ENCODE assay signal across 20 cellular contexts in the genomic region with DNA sequence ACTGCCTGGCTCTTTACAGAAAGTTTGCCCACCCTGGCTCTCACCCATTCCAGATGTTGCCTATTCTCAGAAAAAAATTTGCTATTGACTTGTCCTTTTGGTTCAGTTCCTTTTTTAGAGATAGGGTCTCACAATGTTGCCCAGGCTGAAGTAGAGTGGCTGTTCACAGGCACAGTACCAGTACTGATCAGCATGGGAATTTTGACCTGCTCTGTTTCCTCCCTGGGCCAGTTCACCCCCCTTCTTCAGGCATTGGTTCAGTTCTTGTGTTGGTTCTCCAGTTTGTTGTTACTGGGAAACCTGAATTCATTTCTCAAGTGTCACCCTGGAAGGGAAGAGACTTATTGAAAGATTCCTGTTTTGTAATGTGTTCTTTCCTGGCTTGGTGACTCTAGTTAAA. TPM values are rescaled to one million over a fixed set of nuclear protein-coding genes. Genes with fewer than 3 reads are reported as not detected.
DNase-seq lines count a peak whose midpoint lies in the region; ATAC-seq, FAIRE-seq and TF ChIP-seq lines count a peak whose summit lies in the region.
"Had no signal": no experiment of that assay in that cellular context is flagged by ENCODE, and none has a peak within 500 bp of the region (broad histone marks: within the 10 kb centered on the region; RNA-seq: fewer than 3 reads in every experiment).

No MANE protein-coding gene starts in this region.

- H3K36me3 ChIP-seq in HepG2 (replicated peaks in 1 of 2; ENCODE audit: control insufficient read depth in 1 of 2, insufficient read depth in 2 of 2, low read length in 2 of 2) (no peaks in the 10 kb centered on the region), right lobe of liver (no peaks in the 10 kb centered on the region), GM12878 (ENCODE audit: control insufficient read depth in 2 of 2, insufficient read depth in 2 of 2, low read length in 1 of 2) (no peaks in the 10 kb centered on the region)
- H3K36me3 ChIP-seq: BE2C, HAP-1 had no signal

- peak; percentile 64 for ATAC-seq in HepG2
- no peak for ATAC-seq in right lobe of liver
- ATAC-seq in GM12878: no peak
- ATAC-seq in HG02610 (IDR thresholded peaks at IDR 0.05; ENCODE audit: unreplicated experiment): no peak
- ATAC-seq in GM21390 (IDR thresholded peaks at IDR 0.05; ENCODE audit: unreplicated experiment): no peak

- CTCF ChIA-PET in HepG2 (lab: Yijun Ruan, JAX; ENCODE audit: low intra/inter-chr PET ratio, low total read pairs) (no interaction called here), GM12878 (lab: Yijun Ruan, JAX) (no interaction called here), HEK293T (lab: Yijun Ruan, JAX) (no interaction called here)

- POLR2A ChIA-PET in HepG2 (lab: Yijun Ruan, JAX) (interaction anchor here (0.6 kb wide), 2 partner anchors 16 to 52 kb away, joined by 4 to 5 read pairs; partner anchors contain the start of gene CNNM2), GM12878 (lab: Charles Lee) (no interaction called here), HEK293T (lab: Yijun Ruan, JAX) (no interaction called here)

- H3K4me1 ChIP-seq in HepG2 (ENCODE audit: insufficient read depth, low read length) (peaks cover 37% of the 10 kb centered on the region), right lobe of liver (peaks cover 0 to 10% (median 3%) of the 10 kb centered on the region in 4 donors), GM12878 (ENCODE audit: control insufficient read depth, insufficient read depth, low read length) (no peaks in the 10 kb centered on the region)
- H3K4me1 ChIP-seq: BE2C, HAP-1 had no signal

- no peak for FAIRE-seq in HepG2 (lab: Jason Lieb, UNC)
- peak; percentile 78 for FAIRE-seq in GM12878 (lab: Jason Lieb, UNC)
- FAIRE-seq: G401.6, H1, HTR-8/SVneo had no signal

- TF ChIP-seq EP300 in HepG2 (IDR thresholded peaks at IDR 0.05; ENCODE audit: low read depth in 2 of 2, low read length in 2 of 2) (no peak), HepG2 (CRISPR knock-in tag; IDR thresholded peaks at IDR 0.05; ENCODE audit: borderline replicate concordance) (no peak), GM12878 (IDR thresholded peaks at IDR 0.05; ENCODE audit: borderline replicate concordance in 1 of 2, control insufficient read depth in 1 of 2, low read depth in 2 of 2, low read length in 2 of 2) (no peak)

- RAD21 ChIA-PET in GM12878 (lab: Charles Lee; ENCODE audit: unreplicated experiment): no interaction called here

- H3K9me3 ChIP-seq in HepG2 (ENCODE audit: low read length) (no peaks in the 10 kb centered on the region), right lobe of liver (no peaks in the 10 kb centered on the region), GM12878 (replicated peaks; ENCODE audit: control insufficient read depth, insufficient read depth, low read length) (no peaks in the 10 kb centered on the region)
- H3K9me3 ChIP-seq: BE2C, HAP-1 had no signal

- no TSS peak for BruUV-seq in HepG2 (replicated peaks; lab: Mats Ljungman, UMichigan)
- no TSS peak for BruUV-seq in GM12878 (replicated peaks; lab: Mats Ljungman, UMichigan)

- SMC1A ChIA-PET in GM12878 (lab: Charles Lee; ENCODE audit: uncharacterized antibody, unreplicated experiment): no interaction called here

- H3K79me2 ChIP-seq in HepG2 (ENCODE audit: insufficient read depth, low read length): peaks cover 19% of the 10 kb centered on the region
- H3K79me2 ChIP-seq in GM12878 (ENCODE audit: control insufficient read depth, insufficient read depth, low read length): no peaks in the 10 kb centered on the region

- TF ChIP-seq CTCF in HepG2 (CRISPR knock-in tag; IDR thresholded peaks at IDR 0.05) (no peak), right lobe of liver (IDR thresholded peaks at IDR 0.05) (no peak), HFFc6 (IDR thresholded peaks at IDR 0.05) (no peak), GM12878 (IDR thresholded peaks at IDR 0.05 in 2 of 3, conservative IDR thresholded peaks at IDR 0.05 in 1 of 3; ENCODE audit: control insufficient read depth in 2 of 3, extremely low read depth in 1 of 3, insufficient read depth in 1 of 3, low read depth in 3 of 3, low read length in 3 of 3) (no peak)

- H4K20me1 ChIP-seq in HepG2 (ENCODE audit: insufficient read depth, low read length) (no peaks in the 10 kb centered on the region), GM12878 (ENCODE audit: control insufficient read depth, insufficient read depth) (no peaks in the 10 kb centered on the region)

- H3K27me3 ChIP-seq in HepG2 (ENCODE audit: control insufficient read depth in 1 of 2, insufficient read depth in 2 of 2, low read length in 2 of 2) (no peaks in the 10 kb centered on the region), right lobe of liver (no peaks in the 10 kb centered on the region), GM12878 (replicated peaks in 1 of 2; ENCODE audit: control insufficient read depth in 2 of 2, insufficient read depth in 2 of 2, low read length in 1 of 2) (no peaks in the 10 kb centered on the region)
- H3K27me3 ChIP-seq: BE2C had no signal

- TF ChIP-seq RAD21 in HepG2 (CRISPR knock-in tag; IDR thresholded peaks at IDR 0.05) (no peak), GM12878 (IDR thresholded peaks at IDR 0.05; ENCODE audit: insufficient read depth, low read depth, low read length) (no peak)

- H3K27ac Mint-ChIP-seq in HFFc6: no peak overlapping the region

- H3K9me3 Mint-ChIP-seq in HFFc6: no peaks in the 10 kb centered on the region
- H3K9me3 Mint-ChIP-seq: CD4-positive, alpha-beta memory T cell had no signal

- H3K36me3 Mint-ChIP-seq in HFFc6 (ENCODE audit: low read depth): no peaks in the 10 kb centered on the region
- H3K36me3 Mint-ChIP-seq: CD4-positive, alpha-beta memory T cell had no signal

- H3K4me3 ChIP-seq in HepG2 (replicated peaks in 1 of 3; ENCODE audit: insufficient read depth in 1 of 3, low read depth in 2 of 3, low read length in 3 of 3) (no peak overlapping the region), right lobe of liver (no peak overlapping the region), GM12878 (no peak overlapping the region)
- H3K4me3 ChIP-seq: HAP-1 had no signal

- intact Hi-C loops in HepG2 (cut with micrococcal nuclease; ENCODE audit: unreplicated experiment): no loop called here
- intact Hi-C loops in right lobe of liver (cut with DNase I): no loop called here
- intact Hi-C loops in GM12878 (cut with micrococcal nuclease; ENCODE audit: unreplicated experiment): no loop called here

- no peak for DNase-seq in HepG2 (ENCODE audit: low spot score)
- DNase-seq in right lobe of liver: no peak
- DNase-seq in HFFc6: peak; percentile 20
- no peak for DNase-seq in GM12878 (ENCODE audit: low read depth, low spot score)
- no peak for DNase-seq in activated CD4-positive, alpha-beta T cell treated with anti-CD3 and anti-CD28 coated beads for 1 hour
- no peak for DNase-seq in HEK293T (ENCODE audit: extremely low spot score)
- DNase-seq: BE2C; CD4-positive, alpha-beta memory T cell; DMS79; EL; Kasumi-1; KBM-7 had no signal

- H3K4me1 Mint-ChIP-seq in HFFc6 (ENCODE audit: low read depth): peaks cover 16% of the 10 kb centered on the region

- peaks cover 2% of the 10 kb centered on the region; the same call in 1 of the 2 replicates for H3K27me3 Mint-ChIP-seq in HFFc6 (ENCODE audit: insufficient read depth)
- H3K27me3 Mint-ChIP-seq: CD4-positive, alpha-beta memory T cell had no signal

- TF ChIP-seq POLR2A in HepG2 (IDR thresholded peaks at IDR 0.05; ENCODE audit: insufficient read depth in 1 of 2, low read depth in 2 of 2, low read length in 2 of 2): no peak
- no peak for TF ChIP-seq POLR2A in right lobe of liver (IDR thresholded peaks at IDR 0.05)
- no peak for TF ChIP-seq POLR2A in GM12878 (IDR thresholded peaks at IDR 0.05; ENCODE audit: low read depth, low read length)

- no peak overlapping the region for H3K4me3 Mint-ChIP-seq in HFFc6

- peak overlapping the region; percentile 42; the same call in 1 of the 2 replicates for H3K4me2 ChIP-seq in HepG2 (ENCODE audit: low read depth, low read length)
- H3K4me2 ChIP-seq in GM12878 (ENCODE audit: control insufficient read depth, insufficient read depth): no peak overlapping the region

- in situ Hi-C loops in HepG2 (cut with HindIII; ENCODE audit: extremely low pct_ligation_motif_present, low pct_unique_long_range_greater_than_20kb) (no loop called here), GM12878 (cut with MboI) (no loop called here)

- peak overlapping the region; percentile 60 for H3K27ac ChIP-seq in HepG2 (ENCODE audit: extremely low read length, insufficient read depth, low read length)
- no peak overlapping the region for H3K27ac ChIP-seq in right lobe of liver
- H3K27ac ChIP-seq in GM12878 (ENCODE audit: control insufficient read depth, insufficient read depth): no peak overlapping the region
- H3K27ac ChIP-seq: 22Rv1, C4-2B had no signal

- H2AFZ ChIP-seq in HepG2 (ENCODE audit: low read length) (no peak overlapping the region), GM12878 (ENCODE audit: control insufficient read depth, low read depth, low read length) (no peak overlapping the region)

- no peak overlapping the region for H3K9ac ChIP-seq in HepG2 (ENCODE audit: insufficient read depth, low read depth, low read length)
- H3K9ac ChIP-seq in GM12878 (ENCODE audit: control insufficient read depth, insufficient read depth, low read length): no peak overlapping the region

RNA-seq across cellular contexts. Expression of gene CNNM2, which starts 52.4 kb away (rescaled TPM):
- 3.4 and 9.0 TPM in 2 replicates for total RNA-seq in HepG2 (2016; rRNA removed; fragmentation: Illumina TruSeq; extraction: Trizol)
- total RNA-seq in HepG2 (2016; cell fraction: cytosol; rRNA removed; fragmentation: Illumina TruSeq; extraction: Trizol; ENCODE audit: low read depth): 1.8 and 2.3 TPM in 2 replicates
- 3.0 and 9.2 TPM in 2 replicates for total RNA-seq in HepG2 (2016; cell fraction: insoluble cytoplasmic fraction; rRNA removed; fragmentation: Illumina TruSeq; extraction: Trizol)
- total RNA-seq in HepG2 (2016; cell fraction: membrane; rRNA removed; fragmentation: Illumina TruSeq; extraction: Trizol): 4.6 and 5.3 TPM in 2 replicates
- total RNA-seq in HepG2 (2016; cell fraction: nucleus; rRNA removed; fragmentation: Illumina TruSeq; extraction: Trizol): 13.9 and 15.9 TPM in 2 replicates
- polyA plus RNA-seq in HepG2 (2011; rRNA removed): 7.1 and 9.2 TPM in 2 replicates
- polyA plus RNA-seq in HepG2 (2011; cell fraction: cytosol; rRNA removed): 5.6 and 7.4 TPM in 2 replicates
- 13.5 and 15.9 TPM in 2 replicates for polyA plus RNA-seq in HepG2 (2011; cell fraction: nucleus; rRNA removed)
- 11.1 and 11.8 TPM in 2 replicates for polyA plus RNA-seq in HepG2 (2012)
- polyA plus RNA-seq in HepG2 (2016; cell fraction: cytosol; fragmentation: Illumina TruSeq; extraction: Trizol; ENCODE audit: low read depth): 1.2 TPM in 2 replicates
- polyA plus RNA-seq in HepG2 (2016; cell fraction: insoluble cytoplasmic fraction; fragmentation: Illumina TruSeq; extraction: Trizol; ENCODE audit: low read depth): 4.0 and 4.9 TPM in 2 replicates
- 2.7 and 2.8 TPM in 2 replicates for polyA plus RNA-seq in HepG2 (2016; cell fraction: membrane; fragmentation: Illumina TruSeq; extraction: Trizol; ENCODE audit: low read depth)
- 12.3 and 12.4 TPM in 2 replicates for polyA plus RNA-seq in HepG2 (2016; cell fraction: nucleus; fragmentation: Illumina TruSeq; extraction: Trizol; ENCODE audit: insufficient read depth, low read depth)
- polyA minus RNA-seq in HepG2 (2011; rRNA and poly(A)+ RNA removed; ENCODE audit: low replicate concordance): 27.8 and 28.3 TPM in 2 replicates
- 8.1 and 9.1 TPM in 2 replicates for polyA minus RNA-seq in HepG2 (2011; cell fraction: cytosol; rRNA and poly(A)+ RNA removed)
- polyA minus RNA-seq in HepG2 (2011; cell fraction: nucleus; rRNA and poly(A)+ RNA removed): 17.9 and 20.6 TPM in 2 replicates
- 1 to 10 TPM; 5.2 to 7.6 (median 6.5) TPM for total RNA-seq in right lobe of liver
- total RNA-seq in HFFc6 (2021; fragmentation: NEBNext Ultra II Directional; extraction: Animal tissue kit (Norgen Biotek cat#: 25700)): 1 to 10 TPM; 7.7 to 9.1 (median 8.1) TPM
- total RNA-seq in GM12878 (2013; cell fraction: nucleolus; rRNA removed): 53.4 and 62.4 TPM in 2 replicates
- total RNA-seq in GM12878 (2014; rRNA removed): 4.3 and 7.1 TPM in 2 replicates
- 2.2 and 2.3 TPM in 2 replicates for total RNA-seq in GM12878 (2014; rRNA removed; fragmentation: Illumina TruSeq; extraction: Trizol)
- 5.6 and 7.3 TPM in 2 replicates for total RNA-seq in GM12878 (2021)
- polyA plus RNA-seq in GM12878 (2011; ENCODE audit: low read depth): 2.2 TPM
- polyA plus RNA-seq in GM12878 (2011; rRNA removed): 1.7 and 3.4 TPM in 2 replicates
- 3.2 TPM in 2 replicates for polyA plus RNA-seq in GM12878 (2011; cell fraction: cytosol; rRNA removed)
- 6.3 and 6.7 TPM in 2 replicates for polyA plus RNA-seq in GM12878 (2011; cell fraction: nucleus; rRNA removed)
- polyA plus RNA-seq in GM12878 (2012): 4.5 and 6.7 TPM in 2 replicates
- 2.6 and 3.4 TPM in 2 replicates for polyA plus RNA-seq in GM12878 (2014; fragmentation: Illumina TruSeq; extraction: Trizol)
- under 1 TPM; 0.18 to 0.33 TPM for polyA plus RNA-seq in GM12878 (2014; fragmentation: Nextera tagmentation; extraction: Ambion mirVana)
- 2.4 and 2.5 TPM in 2 replicates for polyA plus RNA-seq in GM12878 (2014; rRNA removed)
- polyA plus RNA-seq in GM12878 (2016; fragmentation: Nextera tagmentation; extraction: Ambion mirVana): 1 to 10 TPM; 2.0 to 3.6 TPM
- polyA minus RNA-seq in GM12878 (2011; rRNA and poly(A)+ RNA removed): 7.2 and 7.8 TPM in 2 replicates
- 2.4 and 3.6 TPM in 2 replicates for polyA minus RNA-seq in GM12878 (2011; cell fraction: cytosol; rRNA and poly(A)+ RNA removed)
- polyA minus RNA-seq in GM12878 (2011; cell fraction: nucleus; rRNA and poly(A)+ RNA removed): 4.8 and 8.5 TPM in 2 replicates
